In genomic region chr6:42890311-42891198, GRCh38 we compare ENCODE assay signal across 9 cellular contexts. TPM values are rescaled to one million over a fixed set of nuclear protein-coding genes. Genes with fewer than 3 reads are reported as not detected.
DNase-seq lines count a peak whose midpoint lies in the region; ATAC-seq and TF ChIP-seq lines count a peak whose summit lies in the region.
"Had no signal": no experiment of that assay in that cellular context is flagged by ENCODE, and none has a peak within 500 bp of the region (broad histone marks: within the 10 kb centered on the region; RNA-seq: fewer than 3 reads in every experiment).

No MANE protein-coding gene starts in this region.

- WGBS in liver, result under 1% methylated on average over 63 of the region's 63 CpGs

- POLR2A ChIA-PET in BJ (lab: Charles Lee), result no interaction called here

- H3K36me3 ChIP-seq in BJ (ENCODE audit: control insufficient read depth, insufficient read depth, low read length) (peaks cover 3% of the 10 kb centered on the region; the same call in 1 of the 2 replicates), liver (ENCODE audit: control insufficient read depth in 4 of 4, insufficient read depth in 3 of 4, low read depth in 1 of 4, low read length in 3 of 4) (peaks cover 2 to 10% (median 8%) of the 10 kb centered on the region in 4 donors)

- no peaks in the 10 kb centered on the region for H3K9me3 ChIP-seq in liver (ENCODE audit: control insufficient read depth in 4 of 4, low read length in 3 of 4)

- CTCF ChIA-PET in BJ (lab: Yijun Ruan, JAX), result interaction anchor here (0.7 to 2.3 kb wide), 7 partner anchors 9 to 238 kb away, joined by 3 to 6 read pairs (median 4); no protein-coding TSS in a partner anchor

- peak in 1 of 2 donors; percentile 55 for TF ChIP-seq RAD21 in liver (IDR thresholded peaks at IDR 0.05)

- ATAC-seq in HG03457 (IDR thresholded peaks at IDR 0.05; ENCODE audit: unreplicated experiment), result peak; percentile 61

- H3K4me1 ChIP-seq in liver (ENCODE audit: control insufficient read depth in 4 of 4, insufficient read depth in 4 of 4, low read length in 3 of 4), result peaks cover 3 to 15% (median 10%) of the 10 kb centered on the region in 4 donors

- peak overlapping the region; percentile 45 to 93 for H3K9ac ChIP-seq in liver (ENCODE audit: low read depth in 1 of 2, low read length in 2 of 2)

- H3K27me3 ChIP-seq in BJ (ENCODE audit: control insufficient read depth, insufficient read depth, low read length) (no peaks in the 10 kb centered on the region), liver (ENCODE audit: control insufficient read depth in 4 of 4, insufficient read depth in 4 of 4, low read length in 3 of 4) (no peaks in the 10 kb centered on the region)

- H3K27ac ChIP-seq in liver (ENCODE audit: low read depth in 1 of 2, low read length in 2 of 2), result peak overlapping the region; percentile 85 to 87

- peak overlapping the region; percentile 65 for H3K4me3 ChIP-seq in BJ (ENCODE audit: low read depth, low read length)
- H3K4me3 ChIP-seq in liver (ENCODE audit: low read depth in 1 of 3, low read length in 3 of 3), result peak overlapping the region; percentile 72 to 88 (median 85)

- TF ChIP-seq CTCF in BJ (IDR thresholded peaks at IDR 0.05; ENCODE audit: insufficient read depth, low read depth, low read length), result no peak
- no peak for TF ChIP-seq CTCF in liver (IDR thresholded peaks at IDR 0.05; ENCODE audit: low read depth, low read length, missing input control)

- DNase-seq in BJ (ENCODE audit: low read depth) (peak; percentile 81), GM19240 (ENCODE audit: insufficient read length, low spot score) (peak; percentile 81), NCI-H748 (lab: John Stamatoyannopoulos, UW; ENCODE audit: unreplicated experiment) (peak; percentile 98), dermis blood vessel endothelial cell (peak; percentile 96)
- DNase-seq in activated CD4-positive, alpha-beta T cell treated with anti-CD3 and anti-CD28 coated beads, Interleukin-2, amount 50 U/mL, for 4 hours, result peak; percentile 86 to 87
- peak; percentile 84 for DNase-seq in stimulated activated CD4-positive, alpha-beta T cell treated with anti-CD3 and anti-CD28 coated beads, Interleukin-2, amount 100 ng/mL, for 48 hours

TF ChIP-seq in liver, 16 proteins besides CTCF, POLR2A, EP300 and RAD21:
- TF ChIP-seq REST (IDR thresholded peaks at IDR 0.05) (peak; percentile 74), NR2F2 (IDR thresholded peaks at IDR 0.05) (no peak), GABPA (IDR thresholded peaks at IDR 0.05 in 1 of 2, conservative IDR thresholded peaks at IDR 0.05 in 1 of 2) (peak; percentile 58 to 88), EGR1 (IDR thresholded peaks at IDR 0.05; ENCODE audit: low read depth in 2 of 2) (no peak), HNF4G (IDR thresholded peaks at IDR 0.05) (no peak), TAF1 (conservative IDR thresholded peaks at IDR 0.05) (peak; percentile 52), RXRA (IDR thresholded peaks at IDR 0.05) (peak; percentile 39 to 42), ZBTB33 (IDR thresholded peaks at IDR 0.05) (no peak), MAX (IDR thresholded peaks at IDR 0.05) (peak; percentile 82), JUND (IDR thresholded peaks at IDR 0.05) (peak in 1 of 2 donors; percentile 44), FOXA2 (IDR thresholded peaks at IDR 0.05) (no peak), HNF4A (conservative IDR thresholded peaks at IDR 0.05) (no peak), SP1 (IDR thresholded peaks at IDR 0.05) (peak; percentile 69), FOXA1 (IDR thresholded peaks at IDR 0.05) (no peak), YY1 (IDR thresholded peaks at IDR 0.05) (peak; percentile 88)
- TF ChIP-seq, protein P1, sequence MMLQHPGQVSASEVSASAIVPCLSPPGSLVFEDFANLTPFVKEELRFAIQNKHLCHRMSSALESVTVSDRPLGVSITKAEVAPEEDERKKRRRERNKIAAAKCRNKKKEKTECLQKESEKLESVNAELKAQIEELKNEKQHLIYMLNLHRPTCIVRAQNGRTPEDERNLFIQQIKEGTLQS (IDR thresholded peaks at IDR 0.05), result peak; percentile 55

RNA-seq across cellular contexts. Expression of gene RPL7L1, which starts 11.1 kb away (rescaled TPM):
- polyA plus RNA-seq in BJ (2011; rRNA removed) (30.2 and 44.4 TPM in 2 replicates), liver (10 to 100 TPM; 39.6 to 43.8 TPM)
- polyA minus RNA-seq in BJ (2011; rRNA and poly(A)+ RNA removed), result 17.6 and 23.0 TPM in 2 replicates
- total RNA-seq in dermis blood vessel endothelial cell (150 and 174 TPM in 2 replicates), liver (10 to 100 TPM; 51.9 to 63.8 TPM)

RNA-seq across cellular contexts. Expression of gene PTCRA, which starts 25.3 kb away (rescaled TPM):
- polyA plus RNA-seq in BJ (2011; rRNA removed), result not detected in 2 replicates
- polyA minus RNA-seq in BJ (2011; rRNA and poly(A)+ RNA removed), result not detected in 2 replicates
- not detected in 2 replicates for total RNA-seq in dermis blood vessel endothelial cell
- 1 to 10 TPM in 1 of 2 donors, not detected in 1; 1.1 TPM for total RNA-seq in liver
- under 1 TPM in 1 of 2 donors, not detected in 1; 0.63 TPM for polyA plus RNA-seq in liver
- total RNA-seq: activated CD8-positive, alpha-beta memory T cell treated with anti-CD3 and anti-CD28 coated beads for 36 hours had no signal

RNA-seq across cellular contexts. Expression of gene CNPY3, which starts 38.7 kb away (rescaled TPM):
- polyA plus RNA-seq in BJ (2011; rRNA removed) (45.7 and 50.6 TPM in 2 replicates), liver (10 to 100 TPM; 36.5 to 41.0 TPM)
- polyA minus RNA-seq in BJ (2011; rRNA and poly(A)+ RNA removed), result 14.9 and 24.5 TPM in 2 replicates
- total RNA-seq in dermis blood vessel endothelial cell (36.1 and 43.4 TPM in 2 replicates), liver (10 to 100 TPM; 17.2 to 18.0 TPM)

Comparison
In these comparisons a context has a peak if more than half of its experiments do, and no peak if none do; other contexts are left out.
1. Peak in every context shown above with its lines: DNase-seq, ATAC-seq, H3K4me3 ChIP-seq and H3K27ac ChIP-seq.